ENCODE assay signal across 8 cellular contexts in the genomic region with DNA sequence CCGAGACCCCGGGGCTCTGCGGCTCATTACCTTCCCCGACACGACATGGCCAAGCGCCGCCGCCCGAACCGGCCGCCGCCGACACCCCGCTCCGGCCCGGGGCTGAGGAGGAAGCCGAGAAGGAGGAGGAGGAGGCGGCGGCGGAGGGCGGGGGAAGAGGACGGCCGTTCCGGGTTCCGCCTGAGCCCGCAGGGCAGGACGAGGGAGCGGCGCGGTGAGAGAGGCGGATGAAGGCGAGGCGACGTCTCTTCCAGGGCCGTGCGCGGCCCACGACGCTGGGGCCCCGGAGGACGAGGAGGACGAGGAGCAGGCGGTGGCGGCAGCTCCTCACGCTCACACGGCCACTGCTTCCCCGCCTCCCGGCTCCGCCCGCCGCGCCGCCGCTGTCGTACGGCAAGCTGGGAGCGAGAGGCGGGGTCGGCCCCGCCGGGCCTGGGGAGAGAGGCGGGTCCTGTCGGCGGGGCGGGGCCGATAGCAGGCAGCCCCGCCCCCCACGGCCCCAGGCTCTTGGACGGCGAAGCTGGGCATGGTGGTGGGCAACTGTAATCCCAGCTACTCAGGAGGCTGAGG. TPM values are rescaled to one million over a fixed set of nuclear protein-coding genes. Genes with fewer than 3 reads are reported as not detected.
A peak's percentile ranks its signal among the peaks of the same experiment; 100 is the strongest.
DNase-seq lines count a peak whose midpoint lies in the region; ATAC-seq and TF ChIP-seq lines count a peak whose summit lies in the region.
"Not testable (repeated sequence)": the region's sequence is repeated elsewhere in the genome, so short reads cannot be mapped to it uniquely, and the experiment has no call there.

No MANE protein-coding gene starts in this region.

- peaks cover 24% of the 10 kb centered on the region for H3K79me2 ChIP-seq in OCI-LY1 (ENCODE audit: insufficient read depth, low read length)

- H3K9me3 Mint-ChIP-seq in Caco-2 (ENCODE audit: unreplicated experiment); endothelial cell (ENCODE audit: unreplicated experiment): not testable (repeated sequence)

- peak; percentile 83 to 86 for DNase-seq in Caco-2
- peak; percentile 69 for DNase-seq in activated T-cell treated with anti-CD3 and anti-CD28 coated beads for 1 hour (ENCODE audit: low read depth)
- peak; percentile 88 for DNase-seq in endothelial cell (ENCODE audit: low spot score)
- DNase-seq in midbrain (lab: John Stamatoyannopoulos, UW) = peak; percentile 85
- peak; percentile 63 to 72 for DNase-seq in stimulated activated CD8-positive, alpha-beta memory T cell treated with anti-CD3 and anti-CD28 coated beads, Interleukin-15, amount 100 ng/mL, for 4 hours (ENCODE audit: low read depth in 2 of 2)

- H3K27me3 ChIP-seq in Caco-2 (replicated peaks; ENCODE audit: control insufficient read depth, insufficient read depth, low read length); HUES6 (ENCODE audit: control insufficient read depth, insufficient read depth, low read length); OCI-LY1 (ENCODE audit: insufficient read depth, low read length): not testable (repeated sequence)

- POLR2A ChIA-PET in Caco-2 (lab: Charles Lee) = interaction anchor here (0.6 to 1.4 kb wide), 6 partner anchors 11 to 362 kb away, joined by 3 to 15 read pairs (median 6); partner anchors contain the start of gene PPP4C

- H3K9me3 ChIP-seq in Caco-2; HUES6 (ENCODE audit: control insufficient read depth, insufficient read depth, low read depth, low read length); OCI-LY1 (ENCODE audit: low read length): not testable (repeated sequence)

- H2AFZ ChIP-seq in OCI-LY1 (ENCODE audit: low read length) = not testable (repeated sequence)

- not testable (repeated sequence) for H3K9me2 ChIP-seq in OCI-LY1 (ENCODE audit: low read depth, low read length)

- CTCF ChIA-PET in Caco-2 (lab: Charles Lee) = interaction anchor here (0.6 to 1.4 kb wide), 7 partner anchors 15 to 259 kb away, joined by 3 to 6 read pairs (median 4); no protein-coding TSS in a partner anchor

- peak overlapping the region; percentile 77 for H3K4me2 ChIP-seq in OCI-LY1 (ENCODE audit: low read length)

- H3K27ac Mint-ChIP-seq in Caco-2 (ENCODE audit: unreplicated experiment) = peak overlapping the region; percentile 94
- H3K27ac Mint-ChIP-seq in endothelial cell (ENCODE audit: unreplicated experiment) = not testable (repeated sequence)

- not testable (repeated sequence) for H3K27me3 Mint-ChIP-seq in Caco-2 (ENCODE audit: insufficient read depth, unreplicated experiment); endothelial cell (ENCODE audit: unreplicated experiment)

- intact Hi-C loops in Caco-2 (cut with micrococcal nuclease; ENCODE audit: unreplicated experiment) = loop anchor here (2.0 kb wide), 1 partner anchor 20 kb away; the partner anchor contains the start of gene CD2BP2

- H3K4me3 ChIP-seq in Caco-2 (ENCODE audit: low read depth, low read length) = peak overlapping the region; percentile 88
- H3K4me3 ChIP-seq in HUES6 (ENCODE audit: low read depth, low read length) = peak overlapping the region; percentile 95
- peak overlapping the region; percentile 70 for H3K4me3 ChIP-seq in OCI-LY1 (ENCODE audit: low read depth, low read length, poor library complexity, severe bottlenecking)

- not testable (repeated sequence) for H3F3A ChIP-seq in OCI-LY1 (ENCODE audit: insufficient read depth, low read length)

- not testable (repeated sequence) for TF ChIP-seq CTCF in Caco-2 (IDR thresholded peaks at IDR 0.05; ENCODE audit: insufficient read depth in 1 of 2, low read depth in 1 of 2, low read length in 1 of 2, severe bottlenecking in 1 of 2, unreplicated experiment in 1 of 2); OCI-LY1 (IDR thresholded peaks at IDR 0.05; ENCODE audit: low read length); endothelial cell (IDR thresholded peaks at IDR 0.05; ENCODE audit: unreplicated experiment)

- H3K36me3 Mint-ChIP-seq in Caco-2 (ENCODE audit: insufficient read depth, unreplicated experiment) = peaks cover 16% of the 10 kb centered on the region
- not testable (repeated sequence) for H3K36me3 Mint-ChIP-seq in endothelial cell (ENCODE audit: low read depth, unreplicated experiment)

- H3K4me1 Mint-ChIP-seq in Caco-2 (ENCODE audit: low read depth, unreplicated experiment); endothelial cell (ENCODE audit: unreplicated experiment): not testable (repeated sequence)

- H3K36me3 ChIP-seq in Caco-2 (ENCODE audit: control insufficient read depth, insufficient read depth, low read length); HUES6 (ENCODE audit: control insufficient read depth, insufficient read depth, low read length); OCI-LY1 (ENCODE audit: insufficient read depth, low read length): not testable (repeated sequence)

- H3K4me1 ChIP-seq in Caco-2; HUES6 (ENCODE audit: control insufficient read depth, insufficient read depth, low read length): not testable (repeated sequence)
- peaks cover 59% of the 10 kb centered on the region for H3K4me1 ChIP-seq in OCI-LY1 (ENCODE audit: insufficient read depth, low read length, severe bottlenecking)

- BruUV-seq in Caco-2 (replicated peaks; lab: Mats Ljungman, UMichigan) = not testable (repeated sequence)

- peak overlapping the region; percentile 47; the same call in 1 of the 2 replicates for H3K27ac ChIP-seq in HUES6 (ENCODE audit: low read depth, low read length)
- peak overlapping the region; percentile 96 for H3K27ac ChIP-seq in OCI-LY1 (ENCODE audit: low read depth, low read length, poor library complexity, severe bottlenecking)

- peak overlapping the region; percentile 80 for H3K9ac ChIP-seq in HUES6 (ENCODE audit: low read length)
- H3K9ac ChIP-seq in OCI-LY1 (ENCODE audit: low read length) = peak overlapping the region; percentile 78

- H4K20me1 ChIP-seq in OCI-LY1 (ENCODE audit: insufficient read depth, low read length) = not testable (repeated sequence)

- peak; percentile 70 for ATAC-seq in GM21515 (IDR thresholded peaks at IDR 0.05; ENCODE audit: unreplicated experiment)

- H3K4me3 Mint-ChIP-seq in Caco-2 (ENCODE audit: unreplicated experiment) = peak overlapping the region; percentile 93
- H3K4me3 Mint-ChIP-seq in endothelial cell (ENCODE audit: unreplicated experiment) = peak overlapping the region; percentile 84

RNA-seq across cellular contexts. Expression of gene CD2BP2, which starts 20.0 kb away (rescaled TPM):
- total RNA-seq in Caco-2 (2022) = 50.1 and 51.8 TPM in 2 replicates
- total RNA-seq in endothelial cell (ENCODE audit: unreplicated experiment) = 77.2 TPM

RNA-seq across cellular contexts. Expression of gene TBC1D10B, which starts 35.2 kb away (rescaled TPM):
- total RNA-seq in Caco-2 (2022) (36.9 and 40.5 TPM in 2 replicates), endothelial cell (ENCODE audit: unreplicated experiment) (62.4 TPM)

RNA-seq across cellular contexts. Expression of gene MYL11, which starts 39.5 kb away (rescaled TPM):
- total RNA-seq in Caco-2 (2022) = 2.7 and 2.9 TPM in 2 replicates
- 0.85 TPM for total RNA-seq in endothelial cell (ENCODE audit: unreplicated experiment)

RNA-seq across cellular contexts. Expression of gene SEPTIN1, which starts 47.2 kb away (rescaled TPM):
- 0.21 and 0.34 TPM in 2 replicates for total RNA-seq in Caco-2 (2022)
- total RNA-seq in endothelial cell (ENCODE audit: unreplicated experiment) = 1.6 TPM

Comparison
In these comparisons a context has a peak if more than half of its experiments do, and no peak if none do; other contexts are left out.
1. Peak in every context shown above with its lines: DNase-seq, ATAC-seq, H3K4me3 ChIP-seq and H3K27ac ChIP-seq.